ENCODE assay signal across 17 cellular contexts in the genomic region with DNA sequence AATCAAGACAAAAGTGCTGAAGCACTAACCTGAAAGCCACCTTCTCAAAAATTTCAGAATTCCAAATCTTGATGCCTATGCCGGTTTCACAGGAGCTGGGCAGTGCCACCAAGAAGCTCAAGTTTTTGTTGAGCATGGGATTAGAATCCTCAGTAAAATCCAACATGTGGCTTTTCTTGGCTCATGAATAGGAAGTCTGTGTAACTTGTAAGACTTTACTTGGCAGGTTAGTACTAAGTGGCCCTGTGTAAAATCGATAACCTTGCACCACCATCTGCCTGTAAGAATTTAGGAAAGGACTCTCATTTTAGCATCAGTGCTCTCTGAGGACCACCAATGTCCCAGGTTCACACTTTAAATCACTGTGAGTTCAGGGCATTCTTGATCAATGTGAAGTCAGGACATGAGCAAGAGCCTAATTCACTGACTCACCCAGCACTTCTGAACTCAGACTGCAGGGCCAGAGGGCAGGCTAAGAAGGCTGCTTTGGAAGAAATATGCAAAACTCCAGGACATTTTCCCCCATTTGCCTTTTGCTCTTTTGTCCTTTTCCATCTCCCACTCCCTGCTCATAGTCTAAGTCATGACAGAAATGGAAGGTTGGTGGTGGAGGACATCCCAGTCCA.
A peak's percentile ranks its signal among the peaks of the same experiment; 100 is the strongest.
DNase-seq lines count a peak whose midpoint lies in the region; TF ChIP-seq lines count a peak whose summit lies in the region.
"Had no signal": no experiment of that assay in that cellular context is flagged by ENCODE, and none has a peak within 500 bp of the region (broad histone marks: within the 10 kb centered on the region; RNA-seq: fewer than 3 reads in every experiment).

No MANE protein-coding gene starts in this region.

- H3K27me3 Mint-ChIP-seq in endothelial cell (ENCODE audit: unreplicated experiment): no peaks in the 10 kb centered on the region
- H3K27me3 Mint-ChIP-seq in progenitor cell of endocrine pancreas: no peaks in the 10 kb centered on the region

- TF ChIP-seq CTCF in endothelial cell (IDR thresholded peaks at IDR 0.05; ENCODE audit: unreplicated experiment): no peak
- TF ChIP-seq CTCF in progenitor cell of endocrine pancreas (IDR thresholded peaks at IDR 0.05; ENCODE audit: unreplicated experiment): no peak

- H3K27ac Mint-ChIP-seq in endothelial cell (ENCODE audit: unreplicated experiment) (no peak overlapping the region), progenitor cell of endocrine pancreas (no peak overlapping the region)
- H3K27ac Mint-ChIP-seq: activated CD8-positive, alpha-beta T cell treated with anti-CD3 and anti-CD28 coated beads, Interleukin-2, amount 10 ng/mL, durations not matched to agents 7 days and 5 days; activated naive CD8-positive, alpha-beta T cell treated with anti-CD3 and anti-CD28 coated beads, Interleukin-2, amount 10 ng/mL, durations not matched to agents 7 days and 5 days; nephron progenitor cell had no signal

- no peak overlapping the region for H3K4me3 ChIP-seq in skeletal muscle cell (ENCODE audit: low read depth, low read length)
- H3K4me3 ChIP-seq: K562 had no signal

- H3K4me1 Mint-ChIP-seq in endothelial cell (ENCODE audit: unreplicated experiment): peaks cover 9% of the 10 kb centered on the region
- H3K4me1 Mint-ChIP-seq in progenitor cell of endocrine pancreas (ENCODE audit: low read depth): no peaks in the 10 kb centered on the region
- H3K4me1 Mint-ChIP-seq: activated naive CD8-positive, alpha-beta T cell treated with anti-CD3 and anti-CD28 coated beads, Interleukin-2, amount 10 ng/mL, durations not matched to agents 7 days and 5 days; nephron progenitor cell had no signal

- H3K36me3 Mint-ChIP-seq in endothelial cell (ENCODE audit: low read depth, unreplicated experiment) (no peaks in the 10 kb centered on the region), progenitor cell of endocrine pancreas (ENCODE audit: insufficient read depth) (no peaks in the 10 kb centered on the region)
- H3K36me3 Mint-ChIP-seq: activated naive CD8-positive, alpha-beta T cell treated with anti-CD3 and anti-CD28 coated beads, Interleukin-2, amount 10 ng/mL, durations not matched to agents 7 days and 5 days had no signal

- H3K4me3 Mint-ChIP-seq in endothelial cell (ENCODE audit: unreplicated experiment) (no peak overlapping the region), progenitor cell of endocrine pancreas (ENCODE audit: low read depth) (no peak overlapping the region)
- H3K4me3 Mint-ChIP-seq: activated CD8-positive, alpha-beta T cell treated with anti-CD3 and anti-CD28 coated beads, Interleukin-2, amount 10 ng/mL, durations not matched to agents 7 days and 5 days; activated naive CD8-positive, alpha-beta T cell treated with anti-CD3 and anti-CD28 coated beads, Interleukin-2, amount 10 ng/mL, durations not matched to agents 7 days and 5 days; nephron progenitor cell had no signal

- H3K9me3 Mint-ChIP-seq in endothelial cell (ENCODE audit: unreplicated experiment) (no peaks in the 10 kb centered on the region), progenitor cell of endocrine pancreas (ENCODE audit: low read depth) (peaks cover 16% of the 10 kb centered on the region)
- H3K9me3 Mint-ChIP-seq: activated naive CD8-positive, alpha-beta T cell treated with anti-CD3 and anti-CD28 coated beads, Interleukin-2, amount 10 ng/mL, durations not matched to agents 7 days and 5 days had no signal

- peak; percentile 55 for DNase-seq in GM04503 (ENCODE audit: low read depth)
- peak; percentile 76 for DNase-seq in RPMI7951 (ENCODE audit: low read depth)
- DNase-seq in fibroblast of gingiva (ENCODE audit: low read depth): peak; percentile 53
- DNase-seq in skeletal muscle cell (ENCODE audit: low read depth): peak; percentile 39
- DNase-seq in endothelial cell (ENCODE audit: low spot score): no peak
- no peak for DNase-seq in NCI-H748 (lab: John Stamatoyannopoulos, UW; ENCODE audit: unreplicated experiment)
- DNase-seq in DMS53 (lab: John Stamatoyannopoulos, UW): no peak
- DNase-seq in progenitor cell of endocrine pancreas (ENCODE audit: low spot score, unreplicated experiment): no peak
- DNase-seq: activated CD8-positive, alpha-beta T cell treated with anti-CD3 and anti-CD28 coated beads, Interleukin-2, amount 10 ng/mL, durations not matched to agents 7 days and 5 days; activated naive CD8-positive, alpha-beta T cell treated with anti-CD3 and anti-CD28 coated beads, Interleukin-2, amount 10 ng/mL, durations not matched to agents 7 days and 5 days; H7; kidney glomerular epithelial cell; NCI-H187 treated with DMSO at 0.1 percent for 48 hours; nephron progenitor cell; NK-92 treated with Interleukin-12 subunit alpha and Interleukin-12 subunit beta, amount 100 ng/mL, for 24 hours; T-helper 2 cell had no signal

Comparison
In these comparisons a context has a peak if more than half of its experiments do, and no peak if none do; other contexts are left out.
1. DNase-seq: peak in GM04503 (single experiment), RPMI7951 (single experiment), fibroblast of gingiva (single experiment) and skeletal muscle cell (single experiment); none in endothelial cell (single experiment), NCI-H748 (single experiment), DMS53 (single experiment) and progenitor cell of endocrine pancreas (single experiment).